ENCODE assay signal across 8 cellular contexts in genomic region chr7:97064972-97065587, GRCh38. TPM values are rescaled to one million over a fixed set of nuclear protein-coding genes. Genes with fewer than 3 reads are reported as not detected.
DNase-seq lines count a peak whose midpoint lies in the region; ATAC-seq and TF ChIP-seq lines count a peak whose summit lies in the region.

No MANE protein-coding gene starts in this region.

- H3K4me3 Mint-ChIP-seq in MCF 10A (ENCODE audit: unreplicated experiment), result no peak overlapping the region

- peak; percentile 70 for TF ChIP-seq CTCF in MCF 10A (IDR thresholded peaks at IDR 0.05; ENCODE audit: unreplicated experiment)

- H3K27ac Mint-ChIP-seq in MCF 10A (ENCODE audit: low read depth, unreplicated experiment), result no peak overlapping the region

- CTCF ChIA-PET in MCF 10A (lab: Yijun Ruan, JAX), result interaction anchor here (0.6 to 4.0 kb wide), 43 partner anchors 10 to 1575 kb away, joined by 3 to 49 read pairs (median 4); no protein-coding TSS in a partner anchor

- POLR2A ChIA-PET in MCF 10A (lab: Yijun Ruan, JAX), result no interaction called here

- H3K36me3 Mint-ChIP-seq in MCF 10A (ENCODE audit: insufficient read depth, unreplicated experiment), result no peaks in the 10 kb centered on the region

- DNase-seq in DMS53 (lab: John Stamatoyannopoulos, UW), result peak; percentile 85
- peak; percentile 82 for DNase-seq in NCI-H82 (lab: John Stamatoyannopoulos, UW)
- DNase-seq in MCF 10A (ENCODE audit: unreplicated experiment), result peak; percentile 67
- DNase-seq in iris pigment epithelial cell (ENCODE audit: low read depth), result peak; percentile 52
- peak; percentile 76 for DNase-seq in superior temporal gyrus (ENCODE audit: extremely low spot score)
- no peak for DNase-seq in stimulated activated CD4-positive, alpha-beta T cell treated with anti-CD3 and anti-CD28 coated beads, Interleukin-1b, Interleukin-23, amount 100 ng/mL, for 48 hours

- H3K9me3 Mint-ChIP-seq in MCF 10A (ENCODE audit: unreplicated experiment), result no peaks in the 10 kb centered on the region

- H3K27me3 Mint-ChIP-seq in MCF 10A (ENCODE audit: insufficient read depth, unreplicated experiment), result peaks cover 50% of the 10 kb centered on the region

- no TSS peak for BruUV-seq in MCF 10A (replicated peaks; lab: Mats Ljungman, UMichigan)

- no peaks in the 10 kb centered on the region for H3K4me1 Mint-ChIP-seq in MCF 10A (ENCODE audit: insufficient read depth, unreplicated experiment)

- ATAC-seq in GM19395 (IDR thresholded peaks at IDR 0.05; ENCODE audit: unreplicated experiment) (peak; percentile 95), HG03565 (IDR thresholded peaks at IDR 0.05; ENCODE audit: unreplicated experiment) (peak; percentile 78)

- intact Hi-C loops in MCF 10A (cut with micrococcal nuclease), result loop anchor here (1.0 kb wide), 2 partner anchors 990 to 1149 kb away; no protein-coding TSS in a partner anchor

RNA-seq across cellular contexts. Expression of gene DLX5, which starts 40.4 kb away (rescaled TPM):
- not detected in 2 replicates for total RNA-seq in MCF 10A (2022)

RNA-seq across cellular contexts. Expression of gene SDHAF3, which starts 52.4 kb away (rescaled TPM):
- 6.7 and 12.3 TPM in 2 replicates for total RNA-seq in MCF 10A (2022)

RNA-seq across cellular contexts. Expression of gene DLX6, which starts 59.7 kb away (rescaled TPM):
- not detected in 2 replicates for total RNA-seq in MCF 10A (2022)
